In genomic region chr2:178152033-178152432, GRCh38 we compare ENCODE assay signal across 1 cellular context.
TF ChIP-seq lines count a peak whose summit lies in the region.

No MANE protein-coding gene starts in this region.

TF ChIP-seq in K562, 482 proteins besides CTCF, POLR2A, EP300 and RAD21 (continued from another document):
- TF ChIP-seq CUX1 (CRISPR knock-in tag; IDR thresholded peaks at IDR 0.05) (no peak), KAT2B (IDR thresholded peaks at IDR 0.05; ENCODE audit: low read depth, low read length) (no peak), CTCFL (IDR thresholded peaks at IDR 0.05; ENCODE audit: borderline replicate concordance, insufficient read depth, low read depth, low read length, poor library complexity, severe bottlenecking) (no peak)
